Comparison of ENCODE assay signal across 9 cellular contexts in genomic region chr11:2156416-2157182, GRCh38. TPM values are rescaled to one million over a fixed set of nuclear protein-coding genes. Genes with fewer than 3 reads are reported as not detected.
DNase-seq lines count a peak whose midpoint lies in the region; ATAC-seq and TF ChIP-seq lines count a peak whose summit lies in the region.
"Had no signal": no experiment of that assay in that cellular context is flagged by ENCODE, and none has a peak within 500 bp of the region (broad histone marks: within the 10 kb centered on the region; RNA-seq: fewer than 3 reads in every experiment).

No MANE protein-coding gene starts in this region.

- H3K36me3 ChIP-seq in HEK293 (ENCODE audit: control insufficient read depth in 2 of 2, insufficient read depth in 1 of 2, low read length in 2 of 2) (no peaks in the 10 kb centered on the region), SK-N-SH (replicated peaks in 1 of 2; ENCODE audit: control insufficient read depth in 1 of 2, insufficient read depth in 2 of 2, low read length in 1 of 2) (no peaks in the 10 kb centered on the region), adrenal gland (replicated peaks in 1 of 2) (no peaks in the 10 kb centered on the region), heart left ventricle (no peaks in the 10 kb centered on the region)

- H3K4me2 ChIP-seq in SK-N-SH: no peak overlapping the region

- no peak overlapping the region for H2AFZ ChIP-seq in SK-N-SH (ENCODE audit: low read depth)

- H3K27ac ChIP-seq in HEK293 (ENCODE audit: extremely low read depth, low read depth, low read length): no peak overlapping the region
- H3K27ac ChIP-seq in SK-N-SH (ENCODE audit: low read depth in 2 of 2, low read length in 1 of 2): no peak overlapping the region
- no peak overlapping the region for H3K27ac ChIP-seq in adrenal gland
- H3K27ac ChIP-seq in heart left ventricle: no peak overlapping the region
- H3K27ac ChIP-seq: skin epidermis had no signal

- H3K9me3 ChIP-seq in HEK293 (ENCODE audit: control insufficient read depth, insufficient read depth, low read depth, low read length) (no peaks in the 10 kb centered on the region), SK-N-SH (no peaks in the 10 kb centered on the region), adrenal gland (replicated peaks in 1 of 3) (no peaks in the 10 kb centered on the region), heart left ventricle (no peaks in the 10 kb centered on the region)

- POLR2A ChIA-PET in HEK293 (lab: Yijun Ruan, JAX) (interaction anchor here (1.0 to 1.3 kb wide), 3 partner anchors 119 to 274 kb away, joined by 3 to 5 read pairs (median 4); no protein-coding TSS in a partner anchor), SK-N-SH (lab: Yijun Ruan, JAX) (interaction anchor here (0.6 to 2.1 kb wide), 5 partner anchors 28 to 603 kb away, joined by 3 to 10 read pairs (median 4); no protein-coding TSS in a partner anchor)

- H3K27me3 ChIP-seq in SK-N-SH (ENCODE audit: insufficient read depth) (no peaks in the 10 kb centered on the region), adrenal gland (peaks cover 9% of the 10 kb centered on the region), heart left ventricle (peaks cover 0 to 12% (median 0%) of the 10 kb centered on the region in 9 donors)

- H3K4me1 ChIP-seq in HEK293 (ENCODE audit: control insufficient read depth, insufficient read depth, low read length) (no peaks in the 10 kb centered on the region), SK-N-SH (ENCODE audit: control insufficient read depth in 1 of 2, insufficient read depth in 2 of 2, low read depth in 1 of 2, low read length in 1 of 2) (peaks cover 0 to 15% of the 10 kb centered on the region in 2 experiments; a peak in 1 of 4 replicates), adrenal gland (replicated peaks in 1 of 2) (peaks cover 0 to 3% of the 10 kb centered on the region in 2 donors), heart left ventricle (peaks cover 0 to 14% (median 3%) of the 10 kb centered on the region in 12 donors)

- WGBS in SK-N-SH (ENCODE audit: low lambda C conversion rate): 33% methylated on average over 3 of the region's 19 CpGs
- 31 to 66% (median 39%) methylated on average over 8 to 19 of the region's 19 CpGs for WGBS in adrenal gland, 4 donors
- 16 to 36% (median 35%) methylated on average over 11 to 19 of the region's 19 CpGs for WGBS in heart left ventricle, 4 donors

- H3K79me2 ChIP-seq in SK-N-SH (ENCODE audit: insufficient read depth): no peaks in the 10 kb centered on the region

- DNase-seq in CD1c-positive myeloid dendritic cell (ENCODE audit: extremely low spot score): peak; percentile 75
- peak; percentile 96 for DNase-seq in SK-N-SH
- DNase-seq in adrenal gland: peak; percentile 72 to 95 (median 83)
- peak; percentile 65 to 87 (median 77) for DNase-seq in heart left ventricle
- DNase-seq in retinal pigment epithelial cell (ENCODE audit: low read depth): no peak
- DNase-seq in NCI-H2171 treated with DMSO at 0.1 percent for 48 hours (lab: John Stamatoyannopoulos, UW): no peak

- TF ChIP-seq RAD21 in SK-N-SH (IDR thresholded peaks at IDR 0.05; ENCODE audit: low read length): peak; percentile 85

- no peak for TF ChIP-seq EP300 in SK-N-SH (IDR thresholded peaks at IDR 0.05; ENCODE audit: borderline replicate concordance in 1 of 2, low read depth in 1 of 2, low read length in 1 of 2)

- intact Hi-C loops in adrenal gland (cut with DNase I): loop anchor here in 1 of 2 donors (10.0 kb wide), 1 partner anchor 512 kb away; no protein-coding TSS in a partner anchor
- intact Hi-C loops in heart left ventricle (cut with DNase I): loop anchor here in 5 of 10 donors (1.0 to 10.0 kb wide), 4 partner anchors 463 to 504 kb away; no protein-coding TSS in a partner anchor

- no peaks in the 10 kb centered on the region for H3F3A ChIP-seq in SK-N-SH (replicated peaks; ENCODE audit: insufficient read depth)

- ATAC-seq in heart left ventricle: peak; percentile 20 to 70 (median 54)
- ATAC-seq in GM21723 (IDR thresholded peaks at IDR 0.05; ENCODE audit: unreplicated experiment): no peak

- H4K20me1 ChIP-seq in SK-N-SH (ENCODE audit: insufficient read depth): 0 out of 2 replicates have a peak, but pooled peaks cover 3% of the 10 kb centered on the region

- TF ChIP-seq CTCF in HEK293 (tag by site-specific recombination; IDR thresholded peaks at IDR 0.05) (peak; percentile 59; the same call in 1 of the 2 replicates), SK-N-SH (IDR thresholded peaks at IDR 0.05) (peak; percentile 73), adrenal gland (IDR thresholded peaks at IDR 0.05) (peak; percentile 58 to 91 (median 81)), heart left ventricle (IDR thresholded peaks at IDR 0.05) (peak; percentile 69 to 90 (median 76)), retinal pigment epithelial cell (conservative IDR thresholded peaks at IDR 0.05; ENCODE audit: low read depth, low read length) (peak; percentile 86)

- H3K9me2 ChIP-seq in SK-N-SH: no peaks in the 10 kb centered on the region

- TF ChIP-seq POLR2A in adrenal gland (IDR thresholded peaks at IDR 0.05): no peak
- TF ChIP-seq POLR2A in heart left ventricle (IDR thresholded peaks at IDR 0.05): no peak

- H3K9ac ChIP-seq in SK-N-SH: no peak overlapping the region

- no peak overlapping the region for H3K4me3 ChIP-seq in HEK293 (ENCODE audit: low read depth, low read length)
- no peak overlapping the region for H3K4me3 ChIP-seq in SK-N-SH (ENCODE audit: low read depth in 2 of 2, low read length in 1 of 2)
- no peak overlapping the region for H3K4me3 ChIP-seq in adrenal gland
- no peak overlapping the region for H3K4me3 ChIP-seq in heart left ventricle
- no peak overlapping the region for H3K4me3 ChIP-seq in retinal pigment epithelial cell (ENCODE audit: low read length)
- H3K4me3 ChIP-seq: skin epidermis had no signal

- CTCF ChIA-PET in HEK293 (lab: Yijun Ruan, JAX): interaction anchor here (0.6 to 10.0 kb wide), 41 partner anchors 9 to 519 kb away, joined by 3 to 119 read pairs (median 4); no protein-coding TSS in a partner anchor
- CTCF ChIA-PET in SK-N-SH (lab: Yijun Ruan, JAX): interaction anchor here (0.6 to 25.3 kb wide), 61 partner anchors 9 to 610 kb away, joined by 3 to 1098 read pairs (median 4); partner anchors contain the start of genes H19, IGF2, SYT8 and TH

TF ChIP-seq in HEK293, 187 proteins besides CTCF, POLR2A, EP300 and RAD21 (continues in another document):
- TF ChIP-seq ZNF266 (tag by site-specific recombination; IDR thresholded peaks at IDR 0.05; ENCODE audit: low read depth) (no peak), ZIC2 (tag by site-specific recombination; IDR thresholded peaks at IDR 0.05) (peak; percentile 59), EGR2 (tag by site-specific recombination; IDR thresholded peaks at IDR 0.05; ENCODE audit: low read depth) (no peak), ZNF654 (tag by site-specific recombination; IDR thresholded peaks at IDR 0.05; ENCODE audit: low read depth) (peak; percentile 70), ZNF140 (tag by site-specific recombination; IDR thresholded peaks at IDR 0.05) (no peak), ZNF239 (tag by site-specific recombination; IDR thresholded peaks at IDR 0.05) (no peak), ZNF48 (tag by site-specific recombination; IDR thresholded peaks at IDR 0.05) (no peak), ZNF391 (tag by site-specific recombination; IDR thresholded peaks at IDR 0.05; ENCODE audit: borderline replicate concordance, low read depth) (no peak), GLIS2 (tag by site-specific recombination; IDR thresholded peaks at IDR 0.05) (peak; percentile 71)

TF ChIP-seq in SK-N-SH, 30 proteins besides CTCF, POLR2A, EP300 and RAD21:
- TF ChIP-seq TEAD4 (IDR thresholded peaks at IDR 0.05; ENCODE audit: borderline replicate concordance, insufficient read depth): no peak
- no peak for TF ChIP-seq IRF3 (IDR thresholded peaks at IDR 0.05; ENCODE audit: low read depth, low read length)
- TF ChIP-seq SMC3 (IDR thresholded peaks at IDR 0.05; ENCODE audit: low read depth, low read length): peak; percentile 84
- no peak for TF ChIP-seq TAF1 (IDR thresholded peaks at IDR 0.05; ENCODE audit: borderline replicate concordance, low read depth, low read length)
- TF ChIP-seq CHD2 (IDR thresholded peaks at IDR 0.05; ENCODE audit: low read length, partially characterized antibody): peak; percentile 11
- TF ChIP-seq POLR2AphosphoS5 (IDR thresholded peaks at IDR 0.05; ENCODE audit: low read depth, low read length): no peak

RNA-seq across cellular contexts. Expression of gene INS, which starts 4.4 kb away (rescaled TPM):
- polyA plus RNA-seq in SK-N-SH (2012; rRNA removed) (not detected in 2 replicates), adrenal gland (10 to 100 TPM in 2 of 3 donors, not detected in 1; 10.9 to 45.2 TPM), heart left ventricle (1 to 10 TPM in 1 of 2 donors, not detected in 1; 1.8 TPM)
- not detected in 2 replicates for polyA plus RNA-seq in SK-N-SH (2012; cell fraction: cytosol; rRNA removed)
- not detected in 2 replicates for polyA plus RNA-seq in SK-N-SH (2012; cell fraction: nucleus; rRNA removed)
- total RNA-seq in adrenal gland (1 to 10 TPM in 1 of 8 donors, under 1 TPM in 1, not detected in 6; 0.72 to 2.2 TPM), heart left ventricle (under 1 TPM in 1 of 9 donors, not detected in 8; 0.67 TPM)

RNA-seq across cellular contexts. Expression of gene TH, which starts 15.0 kb away (rescaled TPM):
- polyA plus RNA-seq in SK-N-SH (2012; rRNA removed): not detected in 2 replicates
- polyA plus RNA-seq in SK-N-SH (2012; cell fraction: cytosol; rRNA removed): not detected in 2 replicates
- not detected in 2 replicates for polyA plus RNA-seq in SK-N-SH (2012; cell fraction: nucleus; rRNA removed)
- 100 to 1,000 TPM in 3 of 8 donors, 10 to 100 TPM in 1, 1 to 10 TPM in 2, under 1 TPM in 1, not detected in 1; 0.54 to 433 (median 23.6) TPM for total RNA-seq in adrenal gland
- polyA plus RNA-seq in adrenal gland: 1,000 to 10,000 TPM in 1 of 3 donors, 100 to 1,000 TPM in 1, 10 to 100 TPM in 1; 55.2 to 1,253 (median 194) TPM
- total RNA-seq in heart left ventricle: not detected
- under 1 TPM in 1 of 2 donors, not detected in 1; 0.08 TPM for polyA plus RNA-seq in heart left ventricle

RNA-seq across cellular contexts. Expression of gene IGF2, which starts 17.4 kb away (rescaled TPM):
- polyA plus RNA-seq in SK-N-SH (2012; rRNA removed) (0.05 TPM in 1 of 2 replicates, not detected in the other), adrenal gland (100 to 1,000 TPM in 2 of 3 donors, 10 to 100 TPM in 1; 96.5 to 307 (median 102) TPM), heart left ventricle (10 to 100 TPM; 48.9 to 56.3 TPM)
- 0.03 and 0.04 TPM in 2 replicates for polyA plus RNA-seq in SK-N-SH (2012; cell fraction: cytosol; rRNA removed)
- not detected in 2 replicates for polyA plus RNA-seq in SK-N-SH (2012; cell fraction: nucleus; rRNA removed)
- total RNA-seq in adrenal gland (100 to 1,000 TPM in 4 of 8 donors, 10 to 100 TPM in 4; 41.8 to 340 (median 118) TPM), heart left ventricle (100 to 1,000 TPM in 5 of 9 donors, 10 to 100 TPM in 4; 61.9 to 175 (median 102) TPM)

Comparison
In these comparisons a context has a peak if more than half of its experiments do, and no peak if none do; other contexts are left out.
1. DNase-seq: peak in CD1c-positive myeloid dendritic cell (single experiment), SK-N-SH (single experiment), adrenal gland (7 of 7) and heart left ventricle (5 of 5); none in retinal pigment epithelial cell (single experiment) and NCI-H2171 treated with DMSO at 0.1 percent for 48 hours (single experiment).
2. RNA of gene TH, which starts 15.0 kb away (polyA plus RNA-seq): 55.2 to 1,253 TPM in adrenal gland; 0.08 TPM in heart left ventricle and not detected in SK-N-SH; every median in the first group is over 10 times any median in the second.
3. RNA of gene IGF2, which starts 17.4 kb away (polyA plus RNA-seq): 96.5 to 307 TPM in adrenal gland and 48.9 to 56.3 TPM in heart left ventricle; 0.03 to 0.05 TPM in SK-N-SH; every median in the first group is over 10 times any median in the second.
4. Peak in every context shown above with its lines, with median percentiles within 50 percentile points of each other: CTCF ChIP-seq.